In the genomic region with DNA sequence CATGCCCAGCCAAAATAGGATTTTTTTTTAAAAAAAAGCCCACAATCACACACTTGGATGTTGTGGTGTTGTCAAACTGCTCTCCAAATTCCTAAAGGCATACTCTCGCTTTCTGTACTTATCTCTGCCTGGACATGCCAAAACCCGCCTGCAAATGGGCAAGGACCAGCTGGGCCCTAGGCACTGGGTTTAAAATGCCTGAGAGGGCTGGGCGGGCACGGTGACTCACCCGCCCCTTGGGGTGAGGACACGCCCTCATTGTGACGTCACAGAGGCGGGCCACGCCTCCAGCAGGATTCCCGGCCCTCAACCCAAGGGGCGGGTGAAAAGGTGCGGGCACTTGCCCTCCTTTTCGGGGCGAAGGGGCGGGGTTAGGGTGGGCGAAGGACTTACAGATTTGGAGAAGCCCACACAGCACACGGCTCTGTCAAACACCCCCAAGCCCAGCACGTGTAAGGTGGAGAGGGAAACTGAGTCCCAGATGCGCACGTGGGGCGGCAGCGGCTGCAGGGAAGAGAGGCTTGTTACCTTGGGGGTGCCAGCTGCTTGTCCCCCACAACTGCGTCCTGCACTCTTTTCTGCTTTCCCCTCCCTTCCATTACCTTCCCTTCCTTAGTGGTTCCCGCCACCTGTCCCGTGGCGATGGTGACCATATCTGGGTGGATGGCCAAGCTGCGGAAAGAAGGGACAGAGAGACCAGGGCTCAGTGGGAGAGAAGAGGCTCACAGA, we compare ENCODE assay signal across 9 cellular contexts. TPM values are rescaled to one million over a fixed set of nuclear protein-coding genes. Genes with fewer than 3 reads are reported as not detected.
DNase-seq lines count a peak whose midpoint lies in the region; ATAC-seq, FAIRE-seq and TF ChIP-seq lines count a peak whose summit lies in the region.
"Had no signal": no experiment of that assay in that cellular context is flagged by ENCODE, and none has a peak within 500 bp of the region (broad histone marks: within the 10 kb centered on the region; RNA-seq: fewer than 3 reads in every experiment).

No MANE protein-coding gene starts in this region.

- intact Hi-C loops in endothelial cell of umbilical vein (cut with micrococcal nuclease): loop anchor here (1.0 kb wide), 2 partner anchors 9 to 18 kb away; no protein-coding TSS in a partner anchor

- peak overlapping the region in 1 of 3 experiments; percentile 13 for H3K4me3 ChIP-seq in endothelial cell of umbilical vein (replicated peaks in 1 of 3; ENCODE audit: insufficient read depth in 1 of 3, low read depth in 1 of 3, low read length in 3 of 3)
- no peak overlapping the region for H3K4me3 ChIP-seq in mesendoderm (ENCODE audit: low read length)

- H3K27me3 ChIP-seq in endothelial cell of umbilical vein (ENCODE audit: control insufficient read depth in 2 of 2, insufficient read depth in 2 of 2, low read length in 2 of 2) (no peaks in the 10 kb centered on the region), mesendoderm (ENCODE audit: insufficient read depth, low read length, poor library complexity) (no peaks in the 10 kb centered on the region)

- H4K5ac ChIP-seq in mesendoderm (ENCODE audit: low read length): no peak overlapping the region

- peak overlapping the region; percentile 78 for H3K4ac ChIP-seq in mesendoderm (ENCODE audit: low read depth, low read length)

- peaks cover 6% of the 10 kb centered on the region for H3K4me1 Mint-ChIP-seq in activated CD4-positive, alpha-beta T cell treated with anti-CD3 and anti-CD28 coated beads, Interleukin-2, amount 10 ng/mL, durations not matched to agents 7 days and 5 days
- H3K4me1 Mint-ChIP-seq: natural killer cell had no signal

- no peaks in the 10 kb centered on the region for H3K27me3 Mint-ChIP-seq in activated CD4-positive, alpha-beta T cell treated with anti-CD3 and anti-CD28 coated beads, Interleukin-2, amount 10 ng/mL, durations not matched to agents 7 days and 5 days

- H3K4me2 ChIP-seq in endothelial cell of umbilical vein (ENCODE audit: insufficient read depth, low read length) (no peak overlapping the region), mesendoderm (ENCODE audit: low read length) (peak overlapping the region; percentile 73)

- TF ChIP-seq POLR2A in endothelial cell of umbilical vein (IDR thresholded peaks at IDR 0.05; ENCODE audit: low read depth, low read length): no peak

- in situ Hi-C loops in GM13977 (cut with MboI; ENCODE audit: low pct_unique_long_range_greater_than_20kb, low sequenced_read_pairs, unreplicated experiment): no loop called here

- BruUV-seq in endothelial cell of umbilical vein (replicated peaks; lab: Mats Ljungman, UMichigan): no TSS peak

- no peak overlapping the region for H3K18ac ChIP-seq in mesendoderm (ENCODE audit: low read length)

- peak overlapping the region; percentile 41 for H3K27ac Mint-ChIP-seq in activated CD4-positive, alpha-beta T cell treated with anti-CD3 and anti-CD28 coated beads, Interleukin-2, amount 10 ng/mL, durations not matched to agents 7 days and 5 days
- H3K27ac Mint-ChIP-seq: natural killer cell had no signal

- no peaks in the 10 kb centered on the region for H3K9me3 Mint-ChIP-seq in activated CD4-positive, alpha-beta T cell treated with anti-CD3 and anti-CD28 coated beads, Interleukin-2, amount 10 ng/mL, durations not matched to agents 7 days and 5 days
- H3K9me3 Mint-ChIP-seq: natural killer cell had no signal

- CTCF ChIA-PET in activated CD4-positive, alpha-beta T cell treated with anti-CD3 and anti-CD28 coated beads, Interleukin-2, amount 10 ng/mL, durations not matched to agents 7 days and 5 days (lab: Charles Lee): interaction anchor here (0.6 to 3.5 kb wide), 2 partner anchors 10 to 15 kb away, joined by 3 to 23 read pairs; no protein-coding TSS in a partner anchor
- CTCF ChIA-PET in endothelial cell of umbilical vein (lab: Charles Lee): interaction anchor here (0.8 to 4.8 kb wide), 3 partner anchors 10 to 60 kb away, joined by 3 to 49 read pairs (median 4); no protein-coding TSS in a partner anchor

- POLR2A ChIA-PET in activated CD4-positive, alpha-beta T cell treated with anti-CD3 and anti-CD28 coated beads, Interleukin-2, amount 10 ng/mL, durations not matched to agents 7 days and 5 days (lab: Charles Lee): no interaction called here
- POLR2A ChIA-PET in endothelial cell of umbilical vein (lab: Charles Lee): no interaction called here

- no peak overlapping the region for H3K4me3 Mint-ChIP-seq in activated CD4-positive, alpha-beta T cell treated with anti-CD3 and anti-CD28 coated beads, Interleukin-2, amount 10 ng/mL, durations not matched to agents 7 days and 5 days
- H3K4me3 Mint-ChIP-seq: natural killer cell had no signal

- H2AK5ac ChIP-seq in mesendoderm (ENCODE audit: low read length): no peak overlapping the region

- H2BK120ac ChIP-seq in mesendoderm (ENCODE audit: low read depth, low read length): no peak overlapping the region

- H3K4me1 ChIP-seq in endothelial cell of umbilical vein (ENCODE audit: control insufficient read depth, extremely low read depth, insufficient read depth, low read length) (peaks cover 8% of the 10 kb centered on the region), mesendoderm (ENCODE audit: control insufficient read depth, low read depth, low read length) (peaks cover 6% of the 10 kb centered on the region)

- ATAC-seq in HG02642 (IDR thresholded peaks at IDR 0.05; ENCODE audit: poor library complexity, unreplicated experiment): no peak

- H3K9me1 ChIP-seq in endothelial cell of umbilical vein (replicated peaks; ENCODE audit: control insufficient read depth, extremely low read depth, insufficient read depth, low read length): no peaks in the 10 kb centered on the region

- no peaks in the 10 kb centered on the region for H3K79me1 ChIP-seq in mesendoderm (ENCODE audit: low read length)

- DNase-seq in EH (ENCODE audit: low read depth) (peak; percentile 96), NCI-H1694 treated with DMSO at 0.1 percent for 48 hours (lab: John Stamatoyannopoulos, UW) (peak; percentile 92), endothelial cell of umbilical vein (ENCODE audit: low read depth, low spot score) (peak; percentile 80), mesendoderm (peak; percentile 92), ureter (ENCODE audit: low spot score) (peak; percentile 90), GM13977 (ENCODE audit: low spot score) (no peak)
- peak; percentile 36 for DNase-seq in activated CD4-positive, alpha-beta T cell treated with anti-CD3 and anti-CD28 coated beads, Interleukin-2, amount 10 ng/mL, durations not matched to agents 7 days and 5 days
- DNase-seq: natural killer cell had no signal

- peaks cover 0 to 3% of the 10 kb centered on the region in 2 experiments for H3K36me3 ChIP-seq in endothelial cell of umbilical vein (ENCODE audit: control insufficient read depth in 2 of 2, extremely low read depth in 1 of 2, insufficient read depth in 2 of 2, low read length in 2 of 2)
- no peaks in the 10 kb centered on the region for H3K36me3 ChIP-seq in mesendoderm (ENCODE audit: control insufficient read depth, insufficient read depth, low read length)

- H4K20me1 ChIP-seq in endothelial cell of umbilical vein (replicated peaks; ENCODE audit: control insufficient read depth, extremely low read depth, insufficient read depth, low read length): no peaks in the 10 kb centered on the region

- peaks cover 10% of the 10 kb centered on the region for H3K36me3 Mint-ChIP-seq in activated CD4-positive, alpha-beta T cell treated with anti-CD3 and anti-CD28 coated beads, Interleukin-2, amount 10 ng/mL, durations not matched to agents 7 days and 5 days (ENCODE audit: low read depth)
- H3K36me3 Mint-ChIP-seq: natural killer cell had no signal

- no CpG with 5 or more reads among the region's 27 CpGs for WGBS in mesendoderm (ENCODE audit: extremely low coverage, insufficient coverage, low lambda C conversion rate)

- no peak overlapping the region for H4K8ac ChIP-seq in mesendoderm (ENCODE audit: low read depth, low read length)

- H3K9me3 ChIP-seq in endothelial cell of umbilical vein (replicated peaks; ENCODE audit: control insufficient read depth, insufficient read depth, low read length): no peaks in the 10 kb centered on the region

- no peak overlapping the region for H2BK15ac ChIP-seq in mesendoderm (replicated peaks; ENCODE audit: low read depth)

- no peak overlapping the region for H3K27ac ChIP-seq in endothelial cell of umbilical vein (ENCODE audit: insufficient read depth, low read depth, low read length)
- H3K27ac ChIP-seq in mesendoderm (ENCODE audit: low read depth, low read length): peak overlapping the region; percentile 29

- dilution Hi-C loops in endothelial cell of umbilical vein (cut with MboI; ENCODE audit: extremely low pct_ligation_motif_present, low sequenced_read_pairs): no loop called here

- FAIRE-seq in endothelial cell of umbilical vein (lab: Jason Lieb, UNC): peak; percentile 92

- no peak overlapping the region for H2BK5ac ChIP-seq in mesendoderm (ENCODE audit: low read length)

- H3K23ac ChIP-seq in mesendoderm (ENCODE audit: low read length): no peak overlapping the region

- no peak overlapping the region for H2AFZ ChIP-seq in endothelial cell of umbilical vein (ENCODE audit: low read depth, low read length)

- H3K79me2 ChIP-seq in endothelial cell of umbilical vein (ENCODE audit: control insufficient read depth, insufficient read depth, low read length) (no peaks in the 10 kb centered on the region), mesendoderm (ENCODE audit: control insufficient read depth, insufficient read depth, low read length) (no peaks in the 10 kb centered on the region)

- H3K56ac ChIP-seq in mesendoderm (ENCODE audit: low read length): peak overlapping the region; percentile 88

- TF ChIP-seq CTCF in endothelial cell of umbilical vein (IDR thresholded peaks at IDR 0.05; ENCODE audit: extremely low read depth in 1 of 2, insufficient read depth in 1 of 2, low read depth in 1 of 2, low read length in 2 of 2) (no peak), GM13977 (IDR thresholded peaks at IDR 0.05; ENCODE audit: extremely low read depth, insufficient read depth, missing control alignments) (no peak)

- H3K9ac ChIP-seq in endothelial cell of umbilical vein (replicated peaks; ENCODE audit: extremely low read depth, insufficient read depth, low read length) (no peak overlapping the region), mesendoderm (ENCODE audit: low read length) (peak overlapping the region; percentile 65)

RNA-seq across cellular contexts. Expression of gene EML2, which starts 6.6 kb away (rescaled TPM):
- 10 to 100 TPM; 80.7 to 87.3 TPM for total RNA-seq in activated CD4-positive, alpha-beta T cell treated with anti-CD3 and anti-CD28 coated beads, Interleukin-2, amount 10 ng/mL, durations not matched to agents 7 days and 5 days
- total RNA-seq in endothelial cell of umbilical vein: 27.4 and 28.9 TPM in 2 replicates
- polyA plus RNA-seq in endothelial cell of umbilical vein: 23.3 and 23.8 TPM in 2 replicates
- 13.7 and 15.6 TPM in 2 replicates for polyA plus RNA-seq in endothelial cell of umbilical vein (2011; cell fraction: cytosol; rRNA removed)
- 88.8 and 100 TPM in 2 replicates for polyA plus RNA-seq in endothelial cell of umbilical vein (2011; cell fraction: nucleus; rRNA removed)
- 17.1 and 22.3 TPM in 2 replicates for polyA plus RNA-seq in endothelial cell of umbilical vein (2012)
- 22.2 and 38.8 TPM in 2 replicates for polyA minus RNA-seq in endothelial cell of umbilical vein
- polyA minus RNA-seq in endothelial cell of umbilical vein (2011; cell fraction: cytosol; rRNA and poly(A)+ RNA removed): 28.3 TPM
- polyA minus RNA-seq in endothelial cell of umbilical vein (2011; cell fraction: nucleus; rRNA and poly(A)+ RNA removed): 18.9 and 24.5 TPM in 2 replicates
- polyA plus RNA-seq in mesendoderm (2013, experiment 1 of 2): 5.3 TPM
- 5.6 TPM for polyA plus RNA-seq in mesendoderm (2013, experiment 2 of 2)
- 97.7 TPM for total RNA-seq in ureter

RNA-seq across cellular contexts. Expression of gene GPR4, which starts 30.6 kb away (rescaled TPM):
- not detected for total RNA-seq in activated CD4-positive, alpha-beta T cell treated with anti-CD3 and anti-CD28 coated beads, Interleukin-2, amount 10 ng/mL, durations not matched to agents 7 days and 5 days
- 26.7 and 30.3 TPM in 2 replicates for total RNA-seq in endothelial cell of umbilical vein
- polyA plus RNA-seq in endothelial cell of umbilical vein: 13.4 and 17.9 TPM in 2 replicates
- 9.8 and 13.2 TPM in 2 replicates for polyA plus RNA-seq in endothelial cell of umbilical vein (2011; cell fraction: cytosol; rRNA removed)
- polyA plus RNA-seq in endothelial cell of umbilical vein (2011; cell fraction: nucleus; rRNA removed): 6.1 and 14.3 TPM in 2 replicates
- 13.1 and 37.5 TPM in 2 replicates for polyA plus RNA-seq in endothelial cell of umbilical vein (2012)
- 5.6 and 6.7 TPM in 2 replicates for polyA minus RNA-seq in endothelial cell of umbilical vein
- polyA minus RNA-seq in endothelial cell of umbilical vein (2011; cell fraction: cytosol; rRNA and poly(A)+ RNA removed): not detected
- 3.5 and 6.2 TPM in 2 replicates for polyA minus RNA-seq in endothelial cell of umbilical vein (2011; cell fraction: nucleus; rRNA and poly(A)+ RNA removed)
- 0.14 TPM for polyA plus RNA-seq in mesendoderm (2013, experiment 1 of 2)
- 0.10 TPM for polyA plus RNA-seq in mesendoderm (2013, experiment 2 of 2)
- total RNA-seq in ureter: 5.1 TPM

RNA-seq across cellular contexts. Expression of gene GIPR, which starts 35.4 kb away (rescaled TPM):
- total RNA-seq in activated CD4-positive, alpha-beta T cell treated with anti-CD3 and anti-CD28 coated beads, Interleukin-2, amount 10 ng/mL, durations not matched to agents 7 days and 5 days: 1 to 10 TPM; 1.3 to 1.4 TPM
- total RNA-seq in endothelial cell of umbilical vein (not detected in 2 replicates), ureter (2.8 TPM)
- polyA plus RNA-seq in endothelial cell of umbilical vein: not detected in 2 replicates
- polyA plus RNA-seq in endothelial cell of umbilical vein (2011; cell fraction: cytosol; rRNA removed): not detected in 2 replicates
- 0.04 and 0.07 TPM in 2 replicates for polyA plus RNA-seq in endothelial cell of umbilical vein (2011; cell fraction: nucleus; rRNA removed)
- polyA plus RNA-seq in endothelial cell of umbilical vein (2012): not detected in 2 replicates
- polyA minus RNA-seq in endothelial cell of umbilical vein: 0.12 and 1.9 TPM in 2 replicates
- polyA minus RNA-seq in endothelial cell of umbilical vein (2011; cell fraction: cytosol; rRNA and poly(A)+ RNA removed): not detected
- polyA minus RNA-seq in endothelial cell of umbilical vein (2011; cell fraction: nucleus; rRNA and poly(A)+ RNA removed): 0.19 TPM in 1 of 2 replicates, not detected in the other
- polyA plus RNA-seq in mesendoderm (2013, experiment 1 of 2): 0.07 TPM
- 0.10 TPM for polyA plus RNA-seq in mesendoderm (2013, experiment 2 of 2)

RNA-seq across cellular contexts. Expression of gene OPA3, which starts 48.0 kb away (rescaled TPM):
- total RNA-seq in activated CD4-positive, alpha-beta T cell treated with anti-CD3 and anti-CD28 coated beads, Interleukin-2, amount 10 ng/mL, durations not matched to agents 7 days and 5 days: 10 to 100 TPM; 12.6 to 13.4 TPM
- total RNA-seq in endothelial cell of umbilical vein: 13.8 and 15.4 TPM in 2 replicates
- 16.0 and 17.1 TPM in 2 replicates for polyA plus RNA-seq in endothelial cell of umbilical vein
- 14.5 and 14.6 TPM in 2 replicates for polyA plus RNA-seq in endothelial cell of umbilical vein (2011; cell fraction: cytosol; rRNA removed)
- 8.3 and 8.4 TPM in 2 replicates for polyA plus RNA-seq in endothelial cell of umbilical vein (2011; cell fraction: nucleus; rRNA removed)
- polyA plus RNA-seq in endothelial cell of umbilical vein (2012): 7.5 and 9.7 TPM in 2 replicates
- 15.8 and 23.6 TPM in 2 replicates for polyA minus RNA-seq in endothelial cell of umbilical vein
- 3.9 TPM for polyA minus RNA-seq in endothelial cell of umbilical vein (2011; cell fraction: cytosol; rRNA and poly(A)+ RNA removed)
- 6.0 and 8.0 TPM in 2 replicates for polyA minus RNA-seq in endothelial cell of umbilical vein (2011; cell fraction: nucleus; rRNA and poly(A)+ RNA removed)
- 7.5 TPM for polyA plus RNA-seq in mesendoderm (2013, experiment 1 of 2)
- 7.5 TPM for polyA plus RNA-seq in mesendoderm (2013, experiment 2 of 2)
- total RNA-seq in ureter: 21.1 TPM

RNA-seq across cellular contexts. Expression of gene SNRPD2, which starts 59.1 kb away (rescaled TPM):
- 100 to 1,000 TPM; 485 to 566 TPM for total RNA-seq in activated CD4-positive, alpha-beta T cell treated with anti-CD3 and anti-CD28 coated beads, Interleukin-2, amount 10 ng/mL, durations not matched to agents 7 days and 5 days
- total RNA-seq in endothelial cell of umbilical vein: 519 and 532 TPM in 2 replicates
- polyA plus RNA-seq in endothelial cell of umbilical vein: 406 and 512 TPM in 2 replicates
- 648 and 876 TPM in 2 replicates for polyA plus RNA-seq in endothelial cell of umbilical vein (2011; cell fraction: cytosol; rRNA removed)
- 199 and 204 TPM in 2 replicates for polyA plus RNA-seq in endothelial cell of umbilical vein (2011; cell fraction: nucleus; rRNA removed)
- 523 and 699 TPM in 2 replicates for polyA plus RNA-seq in endothelial cell of umbilical vein (2012)
- 216 and 235 TPM in 2 replicates for polyA minus RNA-seq in endothelial cell of umbilical vein
- 64.3 TPM for polyA minus RNA-seq in endothelial cell of umbilical vein (2011; cell fraction: cytosol; rRNA and poly(A)+ RNA removed)
- 23.7 and 27.2 TPM in 2 replicates for polyA minus RNA-seq in endothelial cell of umbilical vein (2011; cell fraction: nucleus; rRNA and poly(A)+ RNA removed)
- 2,012 TPM for polyA plus RNA-seq in mesendoderm (2013, experiment 1 of 2)
- polyA plus RNA-seq in mesendoderm (2013, experiment 2 of 2): 2,008 TPM
- 359 TPM for total RNA-seq in ureter
